ENCODE assay signal across 28 cellular contexts in the genomic region with DNA sequence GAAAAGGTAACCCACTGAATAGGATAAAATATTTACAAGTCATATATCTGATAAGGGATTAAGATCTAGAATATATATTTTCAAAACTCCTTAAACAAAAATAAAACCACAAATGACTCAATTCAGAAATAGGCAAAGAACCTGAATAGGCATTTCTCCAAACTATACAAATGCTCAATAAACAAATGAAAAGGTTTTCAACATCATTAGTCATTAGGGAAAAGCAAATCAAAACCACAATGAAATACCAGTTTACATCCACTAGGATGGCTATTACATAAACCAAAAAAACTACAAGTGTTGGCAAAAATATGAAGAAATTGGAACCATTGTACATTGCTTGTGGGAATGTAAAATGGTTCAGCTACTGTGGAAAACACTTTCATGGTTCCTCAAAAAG.
DNase-seq lines count a peak whose midpoint lies in the region; ATAC-seq, FAIRE-seq and TF ChIP-seq lines count a peak whose summit lies in the region.
"Had no signal": no experiment of that assay in that cellular context is flagged by ENCODE, and none has a peak within 500 bp of the region (broad histone marks: within the 10 kb centered on the region; RNA-seq: fewer than 3 reads in every experiment).

No MANE protein-coding gene starts in this region.

- H3K9me3 Mint-ChIP-seq in chondrocyte (ENCODE audit: low read depth): no peaks in the 10 kb centered on the region
- H3K9me3 Mint-ChIP-seq: activated CD4-positive, alpha-beta memory T cell treated with anti-CD3 and anti-CD28 coated beads for 36 hours; effector memory CD8-positive, alpha-beta T cell; memory B cell; naive B cell; WTC11 had no signal

- H3K36me3 Mint-ChIP-seq in chondrocyte (ENCODE audit: low read depth): no peaks in the 10 kb centered on the region
- H3K36me3 Mint-ChIP-seq: activated CD4-positive, alpha-beta memory T cell treated with anti-CD3 and anti-CD28 coated beads for 36 hours; memory B cell; naive B cell; WTC11 had no signal

- H2BK120ac ChIP-seq in IMR-90 (ENCODE audit: low read depth, low read length): no peak overlapping the region

- H3K36me3 ChIP-seq in IMR-90 (ENCODE audit: control insufficient read depth, insufficient read depth, low read length): no peaks in the 10 kb centered on the region

- H4K91ac ChIP-seq in IMR-90 (ENCODE audit: insufficient read depth, low read depth, low read length): no peak overlapping the region

- no peak overlapping the region for H3K4me3 Mint-ChIP-seq in chondrocyte (ENCODE audit: unreplicated experiment)
- H3K4me3 Mint-ChIP-seq: activated CD4-positive, alpha-beta memory T cell treated with anti-CD3 and anti-CD28 coated beads for 36 hours; CD14-positive monocyte; effector memory CD8-positive, alpha-beta T cell; memory B cell; naive B cell; WTC11 had no signal

- no peaks in the 10 kb centered on the region for H3K79me1 ChIP-seq in IMR-90 (ENCODE audit: low read depth in 1 of 2, low read length in 2 of 2)

- dilution Hi-C loops in IMR-90 (cut with HindIII; ENCODE audit: low sequenced_read_pairs, unreplicated experiment): loop anchor here (25.0 kb wide), 1 partner anchor 261 kb away; no protein-coding TSS in a partner anchor

- no peak overlapping the region for H3K27ac Mint-ChIP-seq in chondrocyte (ENCODE audit: unreplicated experiment)
- H3K27ac Mint-ChIP-seq: activated CD4-positive, alpha-beta memory T cell treated with anti-CD3 and anti-CD28 coated beads for 36 hours; effector memory CD8-positive, alpha-beta T cell; memory B cell; naive B cell; WTC11 had no signal

- H3K27me3 ChIP-seq in IMR-90 (ENCODE audit: control insufficient read depth, insufficient read depth, low read length) (peaks cover 13% of the 10 kb centered on the region), foreskin keratinocyte (no peaks in the 10 kb centered on the region)

- H4K5ac ChIP-seq in IMR-90 (ENCODE audit: low read depth, low read length): no peak overlapping the region

- H3K23ac ChIP-seq in IMR-90 (ENCODE audit: low read depth, low read length): no peak overlapping the region

- no TSS peak for BruUV-seq in IMR-90 (replicated peaks; lab: Mats Ljungman, UMichigan)

- TF ChIP-seq RAD21 in A549 (conservative IDR thresholded peaks at IDR 0.05 in 1 of 2, IDR thresholded peaks at IDR 0.05 in 1 of 2): no peak
- no peak for TF ChIP-seq RAD21 in IMR-90 (IDR thresholded peaks at IDR 0.05; ENCODE audit: low read length)

- H3K14ac ChIP-seq in IMR-90 (replicated peaks; ENCODE audit: low read depth, low read length): no peak overlapping the region

- H2AK9ac ChIP-seq in IMR-90 (replicated peaks; ENCODE audit: low read depth, low read length, poor library complexity): no peak overlapping the region

- no peak overlapping the region for H2BK20ac ChIP-seq in IMR-90 (ENCODE audit: low read depth, low read length)

- CTCF ChIA-PET in A549 (lab: Yijun Ruan, JAX): no interaction called here
- CTCF ChIA-PET in IMR-90 (lab: Yijun Ruan, JAX): no interaction called here

- H3K4me3 ChIP-seq in A549 (no peak overlapping the region), IMR-90 (ENCODE audit: insufficient read depth, low read depth, low read length) (no peak overlapping the region)
- H3K4me3 ChIP-seq: SK-N-MC had no signal

- H3K9me1 ChIP-seq in IMR-90 (ENCODE audit: insufficient read depth, low read length): no peaks in the 10 kb centered on the region

- no peak overlapping the region for H3K18ac ChIP-seq in IMR-90 (ENCODE audit: low read depth, low read length)

- TF ChIP-seq EP300 in A549 (IDR thresholded peaks at IDR 0.05): no peak

- no peak overlapping the region for H3K4ac ChIP-seq in IMR-90 (ENCODE audit: low read depth, low read length)

- DNase-seq in A549 (ENCODE audit: low read depth in 1 of 2, low spot score in 1 of 2) (no peak), IMR-90 (peak; percentile 82), chondrocyte (ENCODE audit: low spot score) (no peak), foreskin keratinocyte (peak; percentile 63 to 77), COR-L47 (lab: John Stamatoyannopoulos, UW) (no peak), middle frontal gyrus (ENCODE audit: extremely low spot score, low spot score) (no peak), islet precursor cell (no peak), KBM-7 (no peak)
- DNase-seq: ACHN; activated CD4-positive, alpha-beta memory T cell treated with anti-CD3 and anti-CD28 coated beads for 36 hours; activated naive CD4-positive, alpha-beta T cell; activated T-cell treated with anti-CD3 and anti-CD28 coated beads for 4 hours; DMS153; effector memory CD8-positive, alpha-beta T cell; GOT3; naive B cell; NCI-H1105; NCI-H2029 treated with DMSO at 0.1 percent for 48 hours; NK-92 treated with Interleukin-12 subunit alpha and Interleukin-12 subunit beta, amount 100 ng/mL, for 24 hours; T-helper 9 cell had no signal

- H2AFZ ChIP-seq in IMR-90 (replicated peaks; ENCODE audit: low read length, poor library complexity): no peak overlapping the region

- intact Hi-C loops in IMR-90 (cut with micrococcal nuclease): no loop called here

- H3K4me2 ChIP-seq in A549: no peak overlapping the region
- H3K4me2 ChIP-seq in IMR-90 (ENCODE audit: low read depth, low read length): no peak overlapping the region

- POLR2A ChIA-PET in A549 (lab: Yijun Ruan, JAX) (no interaction called here), IMR-90 (lab: Charles Lee; ENCODE audit: unreplicated experiment) (no interaction called here)

- no peak overlapping the region for H3K56ac ChIP-seq in IMR-90 (ENCODE audit: extremely low read depth, insufficient read depth, low read length)

- H2BK5ac ChIP-seq in IMR-90 (ENCODE audit: low read depth, low read length, poor library complexity, severe bottlenecking): no peak overlapping the region

- peak overlapping the region in 1 of 2 experiments; percentile 41; a peak in 1 of 6 replicates for H3K27ac ChIP-seq in A549
- H3K27ac ChIP-seq in IMR-90 (ENCODE audit: insufficient read depth, low read length): no peak overlapping the region
- H3K27ac ChIP-seq in foreskin keratinocyte: no peak overlapping the region
- H3K27ac ChIP-seq: SK-N-MC had no signal

- in situ Hi-C loops in IMR-90 (cut with MboI; ENCODE audit: low sequenced_read_pairs): no loop called here
- in situ Hi-C loops in KBM-7 (cut with MboI; ENCODE audit: low pct_unique_long_range_greater_than_20kb, low sequenced_read_pairs): loop anchor here (25.0 kb wide), 1 partner anchor 411 kb away; no protein-coding TSS in a partner anchor

- FAIRE-seq in A549 (lab: Jason Lieb, UNC): no peak
- FAIRE-seq: frontal cortex, GM12891, RCC 7860, urothelium cell line had no signal

- no peak overlapping the region for H4K8ac ChIP-seq in IMR-90 (ENCODE audit: low read depth in 2 of 2, low read length in 2 of 2)

- TF ChIP-seq POLR2A in A549 (IDR thresholded peaks at IDR 0.05; ENCODE audit: low read length): no peak
- no peak for TF ChIP-seq POLR2A in IMR-90 (IDR thresholded peaks at IDR 0.05; ENCODE audit: low read depth, low read length)

- H3K4me1 Mint-ChIP-seq in chondrocyte (ENCODE audit: low read depth): peaks cover 43% of the 10 kb centered on the region
- H3K4me1 Mint-ChIP-seq: memory B cell, naive B cell had no signal

- H3K9ac ChIP-seq in IMR-90 (ENCODE audit: low read depth, low read length): no peak overlapping the region

- H3K27me3 Mint-ChIP-seq in chondrocyte (ENCODE audit: low read depth): no peaks in the 10 kb centered on the region

- ATAC-seq in A549 (no peak), IMR-90 (ENCODE audit: low read depth) (peak; percentile 45), foreskin keratinocyte (peak; percentile 72)
- ATAC-seq: effector memory CD8-positive, alpha-beta T cell; WTC11 had no signal

- no peaks in the 10 kb centered on the region for H4K20me1 ChIP-seq in IMR-90 (ENCODE audit: insufficient read depth, low read length)

- no peak overlapping the region for H2BK15ac ChIP-seq in IMR-90 (ENCODE audit: low read depth, low read length)

- H3K9me3 ChIP-seq in A549 (0 out of 3 replicates have a peak, but pooled peaks cover 2% of the 10 kb centered on the region), IMR-90 (ENCODE audit: control insufficient read depth, insufficient read depth, low read length) (no peaks in the 10 kb centered on the region)

- H2AK5ac ChIP-seq in IMR-90 (ENCODE audit: low read depth, low read length): no peak overlapping the region

- H3K4me1 ChIP-seq in A549 (peaks cover 31% of the 10 kb centered on the region), IMR-90 (ENCODE audit: control insufficient read depth, insufficient read depth, low read length) (peaks cover 13% of the 10 kb centered on the region; the same call in 1 of the 2 replicates), foreskin keratinocyte (peaks cover 30% of the 10 kb centered on the region)

- TF ChIP-seq CTCF in A549 (IDR thresholded peaks at IDR 0.05) (no peak), IMR-90 (conservative IDR thresholded peaks at IDR 0.05; ENCODE audit: low read depth, low read length) (no peak), chondrocyte (IDR thresholded peaks at IDR 0.05) (peak; percentile 23), foreskin keratinocyte (conservative IDR thresholded peaks at IDR 0.05) (peak; percentile 37)

TF ChIP-seq in A549, 52 proteins besides CTCF, POLR2A, EP300 and RAD21 (continues in another document):
- TF ChIP-seq JUNB (IDR thresholded peaks at IDR 0.05): peak; percentile 30; the same call in 1 of the 2 replicates
- TF ChIP-seq GATA3 (IDR thresholded peaks at IDR 0.05; ENCODE audit: borderline replicate concordance): peak; percentile 35; the same call in 1 of the 2 replicates
- TF ChIP-seq FOSL2 (IDR thresholded peaks at IDR 0.05): no peak
- TF ChIP-seq FOSL2 (CRISPR knock-in tag; IDR thresholded peaks at IDR 0.05): peak; percentile 47
- TF ChIP-seq, protein P1, sequence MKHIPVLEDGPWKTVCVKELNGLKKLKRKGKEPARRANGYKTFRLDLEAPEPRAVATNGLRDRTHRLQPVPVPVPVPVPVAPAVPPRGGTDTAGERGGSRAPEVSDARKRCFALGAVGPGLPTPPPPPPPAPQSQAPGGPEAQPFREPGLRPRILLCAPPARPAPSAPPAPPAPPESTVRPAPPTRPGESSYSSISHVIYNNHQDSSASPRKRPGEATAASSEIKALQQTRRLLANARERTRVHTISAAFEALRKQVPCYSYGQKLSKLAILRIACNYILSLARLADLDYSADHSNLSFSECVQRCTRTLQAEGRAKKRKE (CRISPR knock-in tag; IDR thresholded peaks at IDR 0.05; ENCODE audit: low read depth): no peak

TF ChIP-seq in IMR-90, 13 proteins besides CTCF, POLR2A, EP300 and RAD21 (continues in another document):
- TF ChIP-seq MAZ (IDR thresholded peaks at IDR 0.05; ENCODE audit: borderline replicate concordance, low read depth, low read length) (no peak), NFE2L2 (IDR thresholded peaks at IDR 0.05; ENCODE audit: low read depth, low read length) (no peak), RFX5 (IDR thresholded peaks at IDR 0.05; ENCODE audit: low read depth, low read length) (no peak)

Comparison
In these comparisons a context has a peak if more than half of its experiments do, and no peak if none do; other contexts are left out.
1. ATAC-seq: peak in IMR-90 (single experiment) and foreskin keratinocyte (single experiment); none in A549 (0 of 2).
2. DNase-seq: peak in IMR-90 (single experiment) and foreskin keratinocyte (2 of 2); none in A549 (0 of 2), chondrocyte (single experiment), COR-L47 (single experiment), middle frontal gyrus (single experiment), islet precursor cell (single experiment) and KBM-7 (single experiment).
3. CTCF ChIP-seq: peak in chondrocyte (single experiment) and foreskin keratinocyte (single experiment); none in A549 (single experiment) and IMR-90 (single experiment).